ENCODE assay signal across 13 cellular contexts in the genomic region with DNA sequence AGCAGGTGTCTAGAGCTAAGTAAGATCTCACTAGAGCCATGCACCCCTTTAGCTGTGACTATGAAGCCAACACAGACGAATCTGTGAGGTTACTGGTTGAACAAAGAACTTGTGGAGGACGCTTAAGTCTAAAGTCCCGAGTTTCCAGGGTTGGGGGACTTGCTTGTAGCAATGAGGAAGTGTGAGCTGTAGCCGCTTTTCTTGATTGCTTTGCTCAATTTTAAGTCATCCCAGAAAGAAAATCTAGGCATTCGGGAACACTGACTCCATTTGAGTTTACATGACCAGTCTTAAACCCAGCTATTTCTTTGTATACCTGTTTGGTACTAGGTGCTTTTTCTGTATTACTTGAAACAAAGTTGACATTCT. TPM values are rescaled to one million over a fixed set of nuclear protein-coding genes. Genes with fewer than 3 reads are reported as not detected.
DNase-seq lines count a peak whose midpoint lies in the region; ATAC-seq and TF ChIP-seq lines count a peak whose summit lies in the region.
"Had no signal": no experiment of that assay in that cellular context is flagged by ENCODE, and none has a peak within 500 bp of the region (broad histone marks: within the 10 kb centered on the region; RNA-seq: fewer than 3 reads in every experiment).

No MANE protein-coding gene starts in this region.

- CTCF ChIA-PET in Caco-2 (lab: Charles Lee) (no interaction called here), A673 (lab: Charles Lee) (no interaction called here), PC-9 (lab: Charles Lee) (no interaction called here)

- POLR2A ChIA-PET in Caco-2 (lab: Charles Lee) (no interaction called here), A673 (lab: Charles Lee; ENCODE audit: low non-redundant PET) (no interaction called here), PC-9 (lab: Charles Lee; ENCODE audit: unreplicated experiment) (no interaction called here)

- no peaks in the 10 kb centered on the region for H3K9me3 Mint-ChIP-seq in Caco-2 (ENCODE audit: unreplicated experiment)
- no peaks in the 10 kb centered on the region for H3K9me3 Mint-ChIP-seq in activated naive CD8-positive, alpha-beta T cell treated with anti-CD3 and anti-CD28 coated beads, Interleukin-2, amount 50 U/mL, for 24 hours
- H3K9me3 Mint-ChIP-seq in nephron: no peaks in the 10 kb centered on the region

- H3K27me3 ChIP-seq in Caco-2 (replicated peaks; ENCODE audit: control insufficient read depth, insufficient read depth, low read length) (no peaks in the 10 kb centered on the region; the same call in 1 of the 2 replicates), A673 (replicated peaks; ENCODE audit: insufficient read depth, low read depth, low read length, poor library complexity) (peaks cover 62% of the 10 kb centered on the region), Karpas-422 (ENCODE audit: low read length) (no peaks in the 10 kb centered on the region; the same call in 1 of the 2 replicates), PC-9 (ENCODE audit: insufficient read depth, low read depth) (peaks cover 16% of the 10 kb centered on the region; the same call in 1 of the 2 replicates)
- H3K27me3 ChIP-seq: SJCRH30 had no signal

- ATAC-seq in GM18868 (IDR thresholded peaks at IDR 0.05; ENCODE audit: unreplicated experiment) (peak; percentile 31), GM21619 (IDR thresholded peaks at IDR 0.05; ENCODE audit: unreplicated experiment) (no peak)
- no peak for ATAC-seq in activated naive CD8-positive, alpha-beta T cell treated with anti-CD3 and anti-CD28 coated beads, Interleukin-2, amount 50 U/mL, for 24 hours
- ATAC-seq: foreskin keratinocyte had no signal

- H3K9me2 ChIP-seq in Karpas-422 (replicated peaks; ENCODE audit: insufficient read depth, low read length) (no peaks in the 10 kb centered on the region), PC-9 (ENCODE audit: insufficient read depth) (peaks cover 3% of the 10 kb centered on the region; the same call in 1 of the 2 replicates)

- H3K9me3 ChIP-seq in Caco-2 (no peaks in the 10 kb centered on the region), A673 (ENCODE audit: low read depth, low read length, poor library complexity, severe bottlenecking) (no peaks in the 10 kb centered on the region), Karpas-422 (ENCODE audit: low read length) (no peaks in the 10 kb centered on the region), PC-9 (ENCODE audit: insufficient read depth, low read depth) (no peaks in the 10 kb centered on the region)
- H3K9me3 ChIP-seq: SJCRH30 had no signal

- H3K36me3 ChIP-seq in Caco-2 (ENCODE audit: control insufficient read depth, insufficient read depth, low read length): no peaks in the 10 kb centered on the region
- H3K36me3 ChIP-seq in A673 (ENCODE audit: insufficient read depth, low read length, poor library complexity, severe bottlenecking): no peaks in the 10 kb centered on the region
- H3K36me3 ChIP-seq in Karpas-422 (ENCODE audit: insufficient read depth, low read length): no peaks in the 10 kb centered on the region
- no peaks in the 10 kb centered on the region for H3K36me3 ChIP-seq in PC-9 (ENCODE audit: low read depth)
- H3K36me3 ChIP-seq: SJCRH30 had no signal

- intact Hi-C loops in Caco-2 (cut with micrococcal nuclease; ENCODE audit: unreplicated experiment) (no loop called here), A673 (cut with micrococcal nuclease; ENCODE audit: unreplicated experiment) (no loop called here), PC-9 (cut with micrococcal nuclease; ENCODE audit: unreplicated experiment) (no loop called here)

- peak overlapping the region; percentile 70 for H3K4me3 Mint-ChIP-seq in Caco-2 (ENCODE audit: unreplicated experiment)
- peak overlapping the region; percentile 26 for H3K4me3 Mint-ChIP-seq in activated naive CD8-positive, alpha-beta T cell treated with anti-CD3 and anti-CD28 coated beads, Interleukin-2, amount 50 U/mL, for 24 hours
- peak overlapping the region; percentile 79 to 91 (median 81) for H3K4me3 Mint-ChIP-seq in nephron

- H3K4me2 ChIP-seq in Karpas-422 (ENCODE audit: low read depth, low read length, poor library complexity, severe bottlenecking): no peak overlapping the region
- H3K4me2 ChIP-seq in PC-9: no peak overlapping the region
- H3K4me2 ChIP-seq: KMS-11 had no signal

- H3K27ac Mint-ChIP-seq in Caco-2 (ENCODE audit: unreplicated experiment) (no peak overlapping the region), nephron (no peak overlapping the region)
- H3K27ac Mint-ChIP-seq in activated naive CD8-positive, alpha-beta T cell treated with anti-CD3 and anti-CD28 coated beads, Interleukin-2, amount 50 U/mL, for 24 hours: no peak overlapping the region

- H3K36me3 Mint-ChIP-seq in Caco-2 (ENCODE audit: insufficient read depth, unreplicated experiment) (no peaks in the 10 kb centered on the region), nephron (ENCODE audit: low read depth) (no peaks in the 10 kb centered on the region)
- H3K36me3 Mint-ChIP-seq in activated naive CD8-positive, alpha-beta T cell treated with anti-CD3 and anti-CD28 coated beads, Interleukin-2, amount 50 U/mL, for 24 hours (ENCODE audit: low read depth): no peaks in the 10 kb centered on the region

- no peak for TF ChIP-seq CTCF in Caco-2 (IDR thresholded peaks at IDR 0.05; ENCODE audit: insufficient read depth in 1 of 2, low read depth in 1 of 2, low read length in 1 of 2, severe bottlenecking in 1 of 2, unreplicated experiment in 1 of 2)
- TF ChIP-seq CTCF in nephron (IDR thresholded peaks at IDR 0.05; ENCODE audit: unreplicated experiment in 3 of 3): no peak
- no peak for TF ChIP-seq CTCF in A673 (conservative IDR thresholded peaks at IDR 0.05; ENCODE audit: low read depth, low read length)
- TF ChIP-seq CTCF in PC-9 (conservative IDR thresholded peaks at IDR 0.05): no peak

- no peak for DNase-seq in Caco-2
- no peak for DNase-seq in activated naive CD8-positive, alpha-beta T cell treated with anti-CD3 and anti-CD28 coated beads, Interleukin-2, amount 50 U/mL, for 24 hours
- DNase-seq in A673 (ENCODE audit: low spot score): no peak
- no peak for DNase-seq in Karpas-422
- DNase-seq in PC-9: no peak
- DNase-seq: activated CD4-positive, CD25-positive, alpha-beta regulatory T cell; foreskin keratinocyte; NCI-H1930; SJCRH30 had no signal

- H2AFZ ChIP-seq in Karpas-422 (ENCODE audit: low read length) (no peak overlapping the region), PC-9 (no peak overlapping the region)

- no peak overlapping the region for H3K4me3 ChIP-seq in Caco-2 (ENCODE audit: low read depth, low read length)
- no peak overlapping the region for H3K4me3 ChIP-seq in A673 (ENCODE audit: low read depth, low read length, poor library complexity, severe bottlenecking)
- no peak overlapping the region for H3K4me3 ChIP-seq in Karpas-422 (ENCODE audit: low read length)
- no peak overlapping the region for H3K4me3 ChIP-seq in PC-9
- H3K4me3 ChIP-seq: SJCRH30 had no signal

- H3K27ac ChIP-seq in A673 (ENCODE audit: low read depth, low read length, poor library complexity, severe bottlenecking): no peak overlapping the region
- H3K27ac ChIP-seq in Karpas-422 (ENCODE audit: low read length): no peak overlapping the region
- H3K27ac ChIP-seq in PC-9: no peak overlapping the region
- H3K27ac ChIP-seq: foreskin keratinocyte, KMS-11, SJCRH30 had no signal

- no peaks in the 10 kb centered on the region for H3K4me1 Mint-ChIP-seq in Caco-2 (ENCODE audit: low read depth, unreplicated experiment)
- H3K4me1 Mint-ChIP-seq in activated naive CD8-positive, alpha-beta T cell treated with anti-CD3 and anti-CD28 coated beads, Interleukin-2, amount 50 U/mL, for 24 hours: peaks cover 15% of the 10 kb centered on the region
- H3K4me1 Mint-ChIP-seq in nephron: no peaks in the 10 kb centered on the region

- H3K27me3 Mint-ChIP-seq in Caco-2 (ENCODE audit: insufficient read depth, unreplicated experiment) (peaks cover 10% of the 10 kb centered on the region), nephron (ENCODE audit: low read depth) (peaks cover 81% of the 10 kb centered on the region)
- H3K27me3 Mint-ChIP-seq in activated naive CD8-positive, alpha-beta T cell treated with anti-CD3 and anti-CD28 coated beads, Interleukin-2, amount 50 U/mL, for 24 hours: peaks cover 61% of the 10 kb centered on the region

- H3K4me1 ChIP-seq in Caco-2 (peaks cover 5% of the 10 kb centered on the region; the same call in 1 of the 2 replicates), A673 (ENCODE audit: insufficient read depth, low read length, poor library complexity, severe bottlenecking) (peaks cover 7% of the 10 kb centered on the region), Karpas-422 (ENCODE audit: low read length) (peaks cover 20% of the 10 kb centered on the region), PC-9 (replicated peaks; ENCODE audit: insufficient read depth) (no peaks in the 10 kb centered on the region)
- H3K4me1 ChIP-seq: foreskin keratinocyte, SJCRH30 had no signal

- no peaks in the 10 kb centered on the region for H3F3A ChIP-seq in PC-9 (ENCODE audit: insufficient read depth, low read depth)

- no peaks in the 10 kb centered on the region for H3K79me2 ChIP-seq in Karpas-422 (ENCODE audit: low read length)
- no peaks in the 10 kb centered on the region for H3K79me2 ChIP-seq in PC-9 (ENCODE audit: low read depth)

- BruUV-seq in Caco-2 (replicated peaks; lab: Mats Ljungman, UMichigan): no TSS peak
- no TSS peak for BruUV-seq in A673 (replicated peaks; lab: Mats Ljungman, UMichigan)
- no TSS peak for BruUV-seq in PC-9 (replicated peaks; lab: Mats Ljungman, UMichigan)

- no peak overlapping the region for H3K9ac ChIP-seq in Karpas-422 (ENCODE audit: low read length)
- H3K9ac ChIP-seq: KMS-11 had no signal

- H4K20me1 ChIP-seq in Karpas-422 (ENCODE audit: insufficient read depth, low read depth, low read length) (no peaks in the 10 kb centered on the region), PC-9 (ENCODE audit: insufficient read depth) (no peaks in the 10 kb centered on the region)

RNA-seq across cellular contexts. Expression of a gene that starts 1.7 kb away (rescaled TPM):
- total RNA-seq in Caco-2 (2022) (3.8 and 4.1 TPM in 2 replicates), A673 (2021) (0.21 TPM in 1 of 2 replicates, not detected in the other), PC-9 (2021) (not detected in 2 replicates)
- not detected in 2 replicates for total RNA-seq in Karpas-422 (2014; rRNA removed; shearing (Covaris generic); ENCODE audit: low replicate concordance)

RNA-seq across cellular contexts. Expression of a gene that starts 52.6 kb away (rescaled TPM):
- total RNA-seq in Caco-2 (2022): 13.1 and 16.6 TPM in 2 replicates
- 13.7 and 15.8 TPM in 2 replicates for total RNA-seq in A673 (2021)
- 3.8 and 23.4 TPM in 2 replicates for total RNA-seq in Karpas-422 (2014; rRNA removed; shearing (Covaris generic); ENCODE audit: low replicate concordance)
- 6.5 and 6.9 TPM in 2 replicates for total RNA-seq in PC-9 (2021)

Comparison
In these comparisons a context has a peak if more than half of its experiments do, and no peak if none do; other contexts are left out.
1. H3K4me3 Mint-ChIP-seq: peak in every context shown above with its lines; median percentile 81 in nephron; 70 in Caco-2; 26 in activated naive CD8-positive, alpha-beta T cell treated with anti-CD3 and anti-CD28 coated beads, Interleukin-2, amount 50 U/mL, for 24 hours.